Comparison of ENCODE assay signal across 9 cellular contexts in genomic region chr1:182484531-182485257, GRCh38. TPM values are rescaled to one million over a fixed set of nuclear protein-coding genes. Genes with fewer than 3 reads are reported as not detected.
A peak's percentile ranks its signal among the peaks of the same experiment; 100 is the strongest.
DNase-seq lines count a peak whose midpoint lies in the region; ATAC-seq lines count a peak whose summit lies in the region.
"Had no signal": no experiment of that assay in that cellular context is flagged by ENCODE, and none has a peak within 500 bp of the region (broad histone marks: within the 10 kb centered on the region; RNA-seq: fewer than 3 reads in every experiment).

No MANE protein-coding gene starts in this region.

- H3K9me3 ChIP-seq in T-helper 17 cell (ENCODE audit: control insufficient read depth, low read length, poor library complexity, severe bottlenecking), result no peaks in the 10 kb centered on the region
- H3K9me3 ChIP-seq: pancreas had no signal

- no peak overlapping the region for H3K27ac Mint-ChIP-seq in T-helper 17 cell
- H3K27ac Mint-ChIP-seq in natural killer cell treated with Interleukin-12 subunit alpha and Interleukin-12 subunit beta and Interleukin-15 and Interleukin-18, amount 100 ng/mL, for 72 hours, result no peak overlapping the region

- no peak overlapping the region for H3K4me3 Mint-ChIP-seq in T-helper 17 cell
- H3K4me3 Mint-ChIP-seq in natural killer cell treated with Interleukin-12 subunit alpha and Interleukin-12 subunit beta and Interleukin-15 and Interleukin-18, amount 100 ng/mL, for 72 hours, result no peak overlapping the region

- H3K4me1 Mint-ChIP-seq in T-helper 17 cell, result no peaks in the 10 kb centered on the region
- no peaks in the 10 kb centered on the region for H3K4me1 Mint-ChIP-seq in natural killer cell treated with Interleukin-12 subunit alpha and Interleukin-12 subunit beta and Interleukin-15 and Interleukin-18, amount 100 ng/mL, for 72 hours (ENCODE audit: low read depth in 2 of 2)

- H3K36me3 Mint-ChIP-seq in T-helper 17 cell (ENCODE audit: low read depth), result peaks cover 4% of the 10 kb centered on the region
- H3K36me3 Mint-ChIP-seq in natural killer cell treated with Interleukin-12 subunit alpha and Interleukin-12 subunit beta and Interleukin-15 and Interleukin-18, amount 100 ng/mL, for 72 hours, result peaks cover under 1% of the 10 kb centered on the region

- H3K9me3 Mint-ChIP-seq in natural killer cell treated with Interleukin-12 subunit alpha and Interleukin-12 subunit beta and Interleukin-15 and Interleukin-18, amount 100 ng/mL, for 72 hours, result peaks cover 2% of the 10 kb centered on the region

- H3K27me3 Mint-ChIP-seq in T-helper 17 cell, result peaks cover 22% of the 10 kb centered on the region
- H3K27me3 Mint-ChIP-seq in natural killer cell treated with Interleukin-12 subunit alpha and Interleukin-12 subunit beta and Interleukin-15 and Interleukin-18, amount 100 ng/mL, for 72 hours, result peaks cover 6 to 32% of the 10 kb centered on the region in 2 donors

- DNase-seq in NK-92 treated with Interleukin-12 subunit alpha and Interleukin-12 subunit beta, amount 100 ng/mL, for 24 hours (lab: John Stamatoyannopoulos, UW), result peak; percentile 44
- DNase-seq in NK-92 (lab: John Stamatoyannopoulos, UW; ENCODE audit: unreplicated experiment) (no peak), HuH-7 (ENCODE audit: low spot score) (peak; percentile 18), T-helper 17 cell (no peak), NCI-H748 treated with DMSO at 0.1 percent for 48 hours (lab: John Stamatoyannopoulos, UW) (no peak), cerebellar cortex (ENCODE audit: low spot score) (no peak)
- no peak for DNase-seq in natural killer cell treated with Interleukin-12 subunit alpha and Interleukin-12 subunit beta and Interleukin-15 and Interleukin-18, amount 100 ng/mL, for 72 hours (ENCODE audit: low spot score)
- DNase-seq: pancreas had no signal

- peak; percentile 95 for ATAC-seq in GM21528 (IDR thresholded peaks at IDR 0.05; ENCODE audit: low FRiP score, unreplicated experiment)
- ATAC-seq in T-helper 17 cell, result peak; percentile 63
- ATAC-seq in natural killer cell treated with Interleukin-12 subunit alpha and Interleukin-12 subunit beta and Interleukin-15 and Interleukin-18, amount 100 ng/mL, for 72 hours, result peak; percentile 56 to 62

RNA-seq across cellular contexts. Expression of gene RGSL1, which starts 34.7 kb away (rescaled TPM):
- not detected for total RNA-seq in T-helper 17 cell
- not detected for total RNA-seq in natural killer cell treated with Interleukin-12 subunit alpha and Interleukin-12 subunit beta and Interleukin-15 and Interleukin-18, amount 100 ng/mL, for 72 hours
- total RNA-seq: pancreas had no signal

Comparison
In these comparisons a context has a peak if more than half of its experiments do, and no peak if none do; other contexts are left out.
1. DNase-seq: peak in NK-92 treated with Interleukin-12 subunit alpha and Interleukin-12 subunit beta, amount 100 ng/mL, for 24 hours (single experiment) and HuH-7 (single experiment); none in NK-92 (single experiment), T-helper 17 cell (0 of 3), natural killer cell treated with Interleukin-12 subunit alpha and Interleukin-12 subunit beta and Interleukin-15 and Interleukin-18, amount 100 ng/mL, for 72 hours (single experiment), NCI-H748 treated with DMSO at 0.1 percent for 48 hours (single experiment) and cerebellar cortex (single experiment).
2. Peak in every context shown above with its lines, with median percentiles within 50 percentile points of each other: ATAC-seq.